23 cellular contexts compared by ENCODE assay signal in genomic region chr15:83631534-83631933, GRCh38.
"Had no signal": no experiment of that assay in that cellular context is flagged by ENCODE, and none has a peak within 500 bp of the region (broad histone marks: within the 10 kb centered on the region; RNA-seq: fewer than 3 reads in every experiment).

No MANE protein-coding gene starts in this region.

- H3K36me3 ChIP-seq: colonic mucosa, esophagus muscularis mucosa, esophagus squamous epithelium, gastrocnemius medialis, gastroesophageal sphincter, heart left ventricle, heart right ventricle had no signal

- H3K4me3 ChIP-seq: colonic mucosa, coronary artery, dorsolateral prefrontal cortex, esophagus muscularis mucosa, esophagus squamous epithelium, gastrocnemius medialis, gastroesophageal sphincter, heart left ventricle, heart right ventricle had no signal

- H3K9me3 ChIP-seq: colonic mucosa, esophagus muscularis mucosa, esophagus squamous epithelium, gastrocnemius medialis, gastroesophageal sphincter, heart left ventricle, heart right ventricle had no signal

- H3K27ac ChIP-seq: colonic mucosa, coronary artery, dorsolateral prefrontal cortex, epithelial cell of prostate, esophagus muscularis mucosa, esophagus squamous epithelium, foreskin keratinocyte, gastrocnemius medialis, gastroesophageal sphincter, heart left ventricle, heart right ventricle had no signal

- H3K4me1 ChIP-seq: colonic mucosa, esophagus muscularis mucosa, esophagus squamous epithelium, foreskin keratinocyte, gastrocnemius medialis, gastroesophageal sphincter, heart left ventricle, heart right ventricle had no signal

- DNase-seq: colonic mucosa; cortex of kidney; dermis blood vessel endothelial cell; dorsolateral prefrontal cortex; effector CD4-positive, alpha-beta T cell; effector CD8-positive, alpha-beta T cell; effector memory CD4-positive, alpha-beta T cell; effector memory CD8-positive, alpha-beta T cell; endodermal cell; erythroblast; esophagus squamous epithelium; foreskin fibroblast; foreskin keratinocyte; foreskin melanocyte; gastrocnemius medialis; glutamatergic neuron; head of caudate nucleus; heart left ventricle; heart right ventricle had no signal
